In the genomic region with DNA sequence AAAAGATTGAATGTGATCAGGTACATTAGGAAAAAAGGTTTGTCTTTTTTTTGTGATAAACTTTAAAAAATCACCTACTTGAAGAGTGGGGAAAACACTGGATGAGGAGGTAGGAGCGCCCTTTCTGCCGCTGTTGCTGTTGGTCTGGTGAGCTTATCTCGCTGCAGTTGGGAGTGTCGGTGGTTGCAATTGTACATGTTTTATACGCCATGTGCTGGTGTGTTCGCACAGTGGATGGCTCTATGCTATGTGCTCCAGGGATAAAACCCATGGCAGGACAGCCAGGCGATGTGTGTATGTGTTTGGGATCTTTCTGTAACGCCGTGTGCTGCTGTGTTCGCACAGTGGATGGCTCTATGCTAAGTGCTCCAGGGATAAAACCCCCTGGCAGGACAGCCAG, we compare ENCODE assay signal across 13 cellular contexts. TPM values are rescaled to one million over a fixed set of nuclear protein-coding genes. Genes with fewer than 3 reads are reported as not detected.
DNase-seq lines count a peak whose midpoint lies in the region; ATAC-seq and TF ChIP-seq lines count a peak whose summit lies in the region.
"Had no signal": no experiment of that assay in that cellular context is flagged by ENCODE, and none has a peak within 500 bp of the region (broad histone marks: within the 10 kb centered on the region; RNA-seq: fewer than 3 reads in every experiment).

No MANE protein-coding gene starts in this region.

- H3K4me1 ChIP-seq in mesodermal cell (ENCODE audit: control insufficient read depth, insufficient read depth, low read length, poor library complexity, severe bottlenecking) (peaks cover 5% of the 10 kb centered on the region), subcutaneous abdominal adipose tissue (ENCODE audit: control insufficient read depth in 5 of 5, insufficient read depth in 5 of 5, low read length in 5 of 5) (peaks cover 0 to 31% (median 21%) of the 10 kb centered on the region in 5 donors)

- H3K4me3 ChIP-seq in LNCaP clone FGC (ENCODE audit: low read depth, low read length) (peak overlapping the region; percentile 55), epithelial cell of esophagus (ENCODE audit: low read length) (peak overlapping the region; percentile 68), mesodermal cell (ENCODE audit: extremely low read depth, insufficient read depth, low read length, poor library complexity, severe bottlenecking) (peak overlapping the region; percentile 48), subcutaneous abdominal adipose tissue (ENCODE audit: low read depth in 1 of 5, low read length in 5 of 5) (peak overlapping the region in 4 of 5 donors; percentile 35 to 76 (median 65))

- H3K9ac ChIP-seq in subcutaneous abdominal adipose tissue (ENCODE audit: low read length in 5 of 5) = peak overlapping the region in 2 of 5 donors; percentile 7 to 68

- TF ChIP-seq CTCF in LNCaP clone FGC (IDR thresholded peaks at IDR 0.05; ENCODE audit: control insufficient read depth, extremely low read depth, insufficient read depth) (no peak), epithelial cell of esophagus (IDR thresholded peaks at IDR 0.05; ENCODE audit: insufficient read depth, low read depth, low read length, missing control alignments) (no peak), omental fat pad (IDR thresholded peaks at IDR 0.05) (no peak)

- WGBS in mesodermal cell (ENCODE audit: insufficient coverage in 2 of 2), 2 experiments = 42 to 73% methylated on average over 9 of the region's 10 CpGs

- CTCF ChIA-PET in HEK293T (lab: Yijun Ruan, JAX) = no interaction called here

- DNase-seq in LNCaP clone FGC (ENCODE audit: low read depth) (no peak), epithelial cell of esophagus (ENCODE audit: low read depth) (no peak), germinal center (ENCODE audit: low spot score) (no peak), HEK293T (ENCODE audit: extremely low spot score) (no peak), omental fat pad (ENCODE audit: low spot score) (no peak)
- DNase-seq: activated CD4-positive, alpha-beta T cell treated with anti-CD3 and anti-CD28 coated beads for 1 hour; activated T-cell treated with anti-CD3 and anti-CD28 coated beads, Interleukin-2, amount 50 U/mL, for 4 hours; naive B cell had no signal

- POLR2A ChIA-PET in HEK293T (lab: Yijun Ruan, JAX) = no interaction called here

- no peak for ATAC-seq in GM18867 (IDR thresholded peaks at IDR 0.05; ENCODE audit: unreplicated experiment)
- ATAC-seq in omental fat pad (ENCODE audit: low FRiP score) = no peak
- ATAC-seq: activated T-cell treated with anti-CD3 and anti-CD28 coated beads, Interleukin-2, amount 50 U/mL, for 4 hours had no signal

- H3K36me3 ChIP-seq in mesodermal cell (ENCODE audit: control insufficient read depth, insufficient read depth, low read length) = no peaks in the 10 kb centered on the region
- H3K36me3 ChIP-seq in subcutaneous abdominal adipose tissue (ENCODE audit: control insufficient read depth in 5 of 5, insufficient read depth in 5 of 5, low read length in 5 of 5) = no peaks in the 10 kb centered on the region

- H3K9me3 ChIP-seq in mesodermal cell (ENCODE audit: control insufficient read depth, low read length) = no peaks in the 10 kb centered on the region
- H3K9me3 ChIP-seq in subcutaneous abdominal adipose tissue (ENCODE audit: control insufficient read depth in 5 of 5, low read length in 5 of 5) = no peaks in the 10 kb centered on the region

- no peak overlapping the region for H3K27ac ChIP-seq in mesodermal cell (ENCODE audit: low read depth, low read length, severe bottlenecking)
- H3K27ac ChIP-seq in subcutaneous abdominal adipose tissue (ENCODE audit: low read depth, low read length) = peak overlapping the region; percentile 62

- peaks cover 0 to 7% (median 3%) of the 10 kb centered on the region in 5 donors for H3K27me3 ChIP-seq in subcutaneous abdominal adipose tissue (ENCODE audit: control insufficient read depth in 5 of 5, insufficient read depth in 4 of 5, low read length in 5 of 5)

TF ChIP-seq in HEK293T, 16 proteins besides CTCF, POLR2A, EP300 and RAD21:
- no peak for TF ChIP-seq SUZ12 (IDR thresholded peaks at IDR 0.05)
- no peak for TF ChIP-seq FOXM1 (IDR thresholded peaks at IDR 0.05; ENCODE audit: borderline replicate concordance)
- no peak for TF ChIP-seq ELF4 (IDR thresholded peaks at IDR 0.05)
- TF ChIP-seq CTBP1 (IDR thresholded peaks at IDR 0.05; ENCODE audit: borderline replicate concordance) = no peak
- TF ChIP-seq FOXA1 (IDR thresholded peaks at IDR 0.05) = no peak
- TF ChIP-seq, protein P1, sequence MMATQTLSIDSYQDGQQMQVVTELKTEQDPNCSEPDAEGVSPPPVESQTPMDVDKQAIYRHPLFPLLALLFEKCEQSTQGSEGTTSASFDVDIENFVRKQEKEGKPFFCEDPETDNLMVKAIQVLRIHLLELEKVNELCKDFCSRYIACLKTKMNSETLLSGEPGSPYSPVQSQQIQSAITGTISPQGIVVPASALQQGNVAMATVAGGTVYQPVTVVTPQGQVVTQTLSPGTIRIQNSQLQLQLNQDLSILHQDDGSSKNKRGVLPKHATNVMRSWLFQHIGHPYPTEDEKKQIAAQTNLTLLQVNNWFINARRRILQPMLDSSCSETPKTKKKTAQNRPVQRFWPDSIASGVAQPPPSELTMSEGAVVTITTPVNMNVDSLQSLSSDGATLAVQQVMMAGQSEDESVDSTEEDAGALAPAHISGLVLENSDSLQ (IDR thresholded peaks at IDR 0.05) = no peak
- no peak for TF ChIP-seq HDGF (IDR thresholded peaks at IDR 0.05; ENCODE audit: borderline replicate concordance)
- no peak for TF ChIP-seq TARDBP (IDR thresholded peaks at IDR 0.05)

RNA-seq across cellular contexts. Expression of a gene that starts 1.7 kb away (rescaled TPM):
- polyA plus RNA-seq in mesodermal cell (2013, experiment 1 of 2) = 1.8 TPM
- polyA plus RNA-seq in mesodermal cell (2013, experiment 2 of 2) = 2.2 TPM
- 10 to 100 TPM in 3 of 4 donors, 1 to 10 TPM in 1; 6.7 to 14.3 (median 13.2) TPM for total RNA-seq in omental fat pad
- total RNA-seq: endothelial cell of umbilical vein had no signal
- polyA plus RNA-seq: BJ, endothelial cell of umbilical vein had no signal
